Comparison of ENCODE assay signal across 14 cellular contexts in the genomic region with DNA sequence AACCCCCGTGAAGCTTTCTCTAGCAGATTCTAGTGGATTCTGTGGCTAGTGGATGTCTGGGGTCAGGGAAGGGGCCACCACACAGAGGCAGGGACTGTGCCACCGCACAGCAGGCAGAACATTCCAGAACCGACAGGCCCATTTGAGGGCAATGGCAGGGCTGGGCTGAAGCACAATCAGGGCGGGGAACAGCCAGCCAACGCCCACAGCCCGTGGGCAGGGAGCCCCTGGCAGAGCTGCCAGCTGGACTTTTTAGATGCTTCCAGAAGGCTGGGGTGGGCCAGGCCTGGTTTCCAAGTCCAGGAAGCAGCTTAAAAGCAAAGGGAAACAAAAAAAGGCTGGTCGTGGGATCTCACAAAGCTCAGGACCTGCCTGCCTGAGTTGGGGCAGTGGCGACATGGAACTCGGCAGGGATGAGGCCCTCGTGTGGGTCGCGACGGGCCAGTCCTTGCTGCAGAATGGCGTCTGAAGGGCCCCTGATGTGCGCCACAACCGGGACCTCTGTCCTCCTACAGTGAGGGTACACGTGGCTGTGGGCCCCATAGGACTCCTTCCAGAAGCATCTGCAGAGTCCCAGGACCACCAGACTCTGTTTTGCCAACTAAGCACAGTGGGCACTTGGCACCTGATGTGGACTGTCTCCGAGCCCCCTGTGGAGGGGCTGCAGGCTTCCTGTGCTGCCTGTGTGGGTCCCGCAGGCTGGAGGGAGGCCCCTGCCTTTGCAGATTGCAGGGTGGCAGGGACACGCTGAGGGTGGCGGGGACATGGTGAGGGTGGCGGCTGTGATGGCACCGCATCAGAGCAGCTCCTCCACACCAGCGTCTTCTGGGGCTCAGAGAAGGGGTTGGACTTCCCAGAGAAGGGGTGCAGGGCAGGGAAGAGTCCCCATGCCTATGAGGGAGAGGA. TPM values are rescaled to one million over a fixed set of nuclear protein-coding genes. Genes with fewer than 3 reads are reported as not detected.
DNase-seq lines count a peak whose midpoint lies in the region; ATAC-seq and TF ChIP-seq lines count a peak whose summit lies in the region.
"Had no signal": no experiment of that assay in that cellular context is flagged by ENCODE, and none has a peak within 500 bp of the region (broad histone marks: within the 10 kb centered on the region; RNA-seq: fewer than 3 reads in every experiment).

No MANE protein-coding gene starts in this region.

- H4K91ac ChIP-seq in neuronal stem cell (ENCODE audit: low read depth, low read length, poor library complexity), result no peak overlapping the region

- no peaks in the 10 kb centered on the region for H3K9me3 ChIP-seq in neuronal stem cell (replicated peaks in 1 of 2; ENCODE audit: control insufficient read depth in 2 of 2, insufficient read depth in 1 of 2, low read depth in 1 of 2, low read length in 2 of 2)
- no peaks in the 10 kb centered on the region for H3K9me3 ChIP-seq in thyroid gland
- H3K9me3 ChIP-seq in Peyer's patch, result no peaks in the 10 kb centered on the region

- H2AFZ ChIP-seq in neuronal stem cell (ENCODE audit: low read length), result no peak overlapping the region

- peak overlapping the region; percentile 73 for H3K23ac ChIP-seq in neuronal stem cell (ENCODE audit: low read depth, low read length, poor library complexity)

- no CpG with 5 or more reads among the region's 24 CpGs for WGBS in neuronal stem cell (ENCODE audit: extremely low coverage in 2 of 2, insufficient read length in 2 of 2, insufficient replicate concordance in 1 of 2), 2 donors
- 62 to 75% methylated on average over 18 to 22 of the region's 24 CpGs for WGBS in thyroid gland, 2 donors

- H3K4me3 ChIP-seq in neuronal stem cell (ENCODE audit: low read length in 2 of 2), result no peak overlapping the region
- H3K4me3 ChIP-seq in thyroid gland (replicated peaks in 1 of 3), result no peak overlapping the region
- no peak overlapping the region for H3K4me3 ChIP-seq in Peyer's patch

- peak overlapping the region; percentile 44 for H3K9ac ChIP-seq in neuronal stem cell (ENCODE audit: low read depth, low read length, poor library complexity)

- H3K27ac ChIP-seq in neuronal stem cell (replicated peaks; ENCODE audit: low read length) (no peak overlapping the region), thyroid gland (peak overlapping the region in 2 of 3 donors; percentile 27 to 67), Peyer's patch (peak overlapping the region in 2 of 4 donors; percentile 23 to 49)
- H3K27ac ChIP-seq: epithelial cell of prostate had no signal

- H3K14ac ChIP-seq in neuronal stem cell (ENCODE audit: low read length), result peak overlapping the region; percentile 89

- no peak overlapping the region for H4K8ac ChIP-seq in neuronal stem cell (ENCODE audit: low read depth, low read length)

- peak overlapping the region; percentile 93 for H2BK5ac ChIP-seq in neuronal stem cell (ENCODE audit: low read length)

- intact Hi-C loops in thyroid gland (cut with DNase I), result no loop called here

- H3K4me1 ChIP-seq in neuronal stem cell (ENCODE audit: control insufficient read depth in 2 of 2, insufficient read depth in 1 of 2, low read depth in 1 of 2, low read length in 2 of 2) (peaks cover 0 to 5% of the 10 kb centered on the region in 2 donors), thyroid gland (peaks cover 20 to 34% of the 10 kb centered on the region in 2 donors), Peyer's patch (peaks cover 0 to 36% (median 0%) of the 10 kb centered on the region in 4 donors)

- H2BK12ac ChIP-seq in neuronal stem cell (ENCODE audit: low read length), result no peak overlapping the region

- DNase-seq in anterior cingulate cortex (lab: John Stamatoyannopoulos, UW) (peak in 49 of 58 donors; percentile 30 to 85 (median 60)), globus pallidus (ENCODE audit: low spot score) (peak; percentile 54), neuronal stem cell (ENCODE audit: low spot score) (no peak), thyroid gland (no peak), NOMO-1 (lab: John Stamatoyannopoulos, UW; ENCODE audit: unreplicated experiment in 2 of 2) (no peak), Peyer's patch (no peak), NCI-H146 (lab: John Stamatoyannopoulos, UW) (no peak)
- DNase-seq: islet precursor cell; NCI-H2029 treated with DMSO at 0.1 percent for 48 hours; stimulated activated CD4-positive, alpha-beta T cell treated with anti-CD3 and anti-CD28 coated beads, Interleukin-15, amount 100 ng/mL, for 24 hours; stimulated activated naive B cell treated with anti-CD40 and anti-IgM and Interleukin-4, amounts not matched to agents 10 μg/mL and 1 μg/mL and 100 μg/mL, for 72 hours; T-cell had no signal

- no peak overlapping the region for H2BK15ac ChIP-seq in neuronal stem cell (ENCODE audit: low read length)

- H2AK5ac ChIP-seq in neuronal stem cell (ENCODE audit: low read depth, low read length), result peak overlapping the region; percentile 21

- no peaks in the 10 kb centered on the region for H3K27me3 ChIP-seq in neuronal stem cell (ENCODE audit: control insufficient read depth in 3 of 3, insufficient read depth in 3 of 3, low read depth in 1 of 3, low read length in 3 of 3)
- H3K27me3 ChIP-seq in thyroid gland, result no peaks in the 10 kb centered on the region
- no peaks in the 10 kb centered on the region for H3K27me3 ChIP-seq in Peyer's patch

- no peak overlapping the region for H3K4ac ChIP-seq in neuronal stem cell (ENCODE audit: low read length)

- H2BK120ac ChIP-seq in neuronal stem cell (ENCODE audit: low read depth, low read length), result peak overlapping the region; percentile 72

- peaks cover 39% of the 10 kb centered on the region for H3K79me1 ChIP-seq in neuronal stem cell (ENCODE audit: low read depth, low read length)

- peak overlapping the region; percentile 48 for H3K18ac ChIP-seq in neuronal stem cell (ENCODE audit: low read length)

- TF ChIP-seq POLR2A in thyroid gland (IDR thresholded peaks at IDR 0.05), result no peak
- TF ChIP-seq POLR2A in Peyer's patch (IDR thresholded peaks at IDR 0.05), result no peak

- TF ChIP-seq CTCF in thyroid gland (IDR thresholded peaks at IDR 0.05), result no peak
- no peak for TF ChIP-seq CTCF in Peyer's patch (IDR thresholded peaks at IDR 0.05)

- no peak overlapping the region for H3K4me2 ChIP-seq in neuronal stem cell (ENCODE audit: insufficient read depth, low read length, poor library complexity, severe bottlenecking)

- no peak for ATAC-seq in HG03520 (IDR thresholded peaks at IDR 0.05; ENCODE audit: unreplicated experiment)
- ATAC-seq: stimulated activated naive B cell treated with anti-CD40 and anti-IgM and Interleukin-4, amounts not matched to agents 10 μg/mL and 1 μg/mL and 100 μg/mL, for 72 hours had no signal

- H3K36me3 ChIP-seq in neuronal stem cell (replicated peaks in 1 of 2; ENCODE audit: control insufficient read depth in 2 of 2, insufficient read depth in 2 of 2, low read length in 2 of 2), result peaks cover 2 to 25% of the 10 kb centered on the region in 2 donors
- no peaks in the 10 kb centered on the region for H3K36me3 ChIP-seq in thyroid gland
- peaks cover 0 to 13% (median 0%) of the 10 kb centered on the region in 3 donors for H3K36me3 ChIP-seq in Peyer's patch

RNA-seq across cellular contexts. Expression of a gene that starts 7.8 kb away (rescaled TPM):
- 34.8 TPM for polyA plus RNA-seq in neuronal stem cell (2013, experiment 1 of 2)
- 32.9 TPM for polyA plus RNA-seq in neuronal stem cell (2013, experiment 2 of 2)
- total RNA-seq in thyroid gland (100 to 1,000 TPM; 113 to 167 (median 131) TPM), Peyer's patch (10 to 100 TPM; 40.3 to 81.2 (median 59.0) TPM)

RNA-seq across cellular contexts. Expression of a gene that starts 8.2 kb away (rescaled TPM):
- polyA plus RNA-seq in neuronal stem cell (2013, experiment 1 of 2), result 31.8 TPM
- 33.0 TPM for polyA plus RNA-seq in neuronal stem cell (2013, experiment 2 of 2)
- total RNA-seq in thyroid gland (10 to 100 TPM in 1 of 4 donors, 1 to 10 TPM in 3; 3.3 to 15.7 (median 7.9) TPM), Peyer's patch (10 to 100 TPM; 11.6 to 42.9 (median 16.2) TPM)

Comparison
In these comparisons a context has a peak if more than half of its experiments do, and no peak if none do; other contexts are left out.
1. DNase-seq: peak in anterior cingulate cortex (49 of 58) and globus pallidus (single experiment); none in neuronal stem cell (single experiment), thyroid gland (0 of 2), NOMO-1 (0 of 2), Peyer's patch (0 of 3) and NCI-H146 (single experiment).